27 cellular contexts compared by ENCODE assay signal in the genomic region with DNA sequence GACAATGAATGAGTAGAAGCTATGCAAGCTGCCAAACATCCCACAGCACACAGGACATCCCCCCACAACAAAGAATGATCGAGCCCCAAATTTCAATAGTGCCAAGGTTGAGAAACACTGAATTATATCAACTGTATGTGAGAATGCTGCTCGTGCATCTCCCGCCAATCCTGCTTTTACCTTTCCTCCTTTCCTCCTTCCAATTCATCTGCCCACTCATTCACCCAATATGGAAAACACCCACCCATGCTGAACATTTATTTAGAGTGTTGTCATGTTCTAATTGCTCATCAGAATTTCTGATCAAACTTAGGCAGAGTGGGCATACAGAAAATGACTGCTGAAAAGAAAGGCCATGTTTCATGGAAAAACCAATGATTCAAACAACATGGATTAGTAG.
"Had no signal": no experiment of that assay in that cellular context is flagged by ENCODE, and none has a peak within 500 bp of the region (broad histone marks: within the 10 kb centered on the region; RNA-seq: fewer than 3 reads in every experiment).

No MANE protein-coding gene starts in this region.

- DNase-seq: activated effector memory CD4-positive, alpha-beta T cell treated with anti-CD3 and anti-CD28 coated beads, Interleukin-2, amount 50 U/mL, for 16 hours; activated effector memory CD4-positive, alpha-beta T cell treated with Interleukin-2 at 50 U/mL for 16 hours; activated gamma-delta T cell; activated gamma-delta T cell treated with Interleukin-2 at 50 U/mL for 16 hours; activated naive CD4-positive, alpha-beta T cell; activated naive CD4-positive, alpha-beta T cell treated with anti-CD3 and anti-CD28 coated beads for 36 hours; activated naive CD4-positive, alpha-beta T cell treated with anti-CD3 and anti-CD28 coated beads, Interleukin-2, amount 10 ng/mL, durations not matched to agents 7 days and 5 days; activated naive CD4-positive, alpha-beta T cell treated with anti-CD3 and anti-CD28 coated beads, Interleukin-2, amount 50 U/mL, for 16 hours; activated naive CD4-positive, alpha-beta T cell treated with Interleukin-2 at 50 U/mL for 16 hours; activated naive CD8-positive, alpha-beta T cell treated with anti-CD3 and anti-CD28 coated beads for 36 hours; activated naive CD8-positive, alpha-beta T cell treated with anti-CD3 and anti-CD28 coated beads, Interleukin-2, amount 10 ng/mL, durations not matched to agents 7 days and 5 days; activated naive CD8-positive, alpha-beta T cell treated with anti-CD3 and anti-CD28 coated beads, Interleukin-2, amount 50 U/mL, for 24 hours; activated T-cell treated with anti-CD3 and anti-CD28 coated beads, Interleukin-2, amount 50 U/mL, for 1 hour; activated T-cell treated with anti-CD3 and anti-CD28 coated beads, Interleukin-2, amount 50 U/mL, for 24 hours; activated T-cell treated with anti-CD3 and anti-CD28 coated beads, Interleukin-2, amount 50 U/mL, for 4 hours; activated T-cell treated with anti-CD3 and anti-CD28 coated beads, Interleukin-2, amount 50 U/mL, for 48 hours; activated T-cell treated with anti-CD3 and anti-CD28 coated beads, Interleukin-2, amount 50 U/mL, for 72 hours; adrenal gland; amniotic stem cell; anterior cingulate cortex; aorta; body of pancreas; brain microvascular endothelial cell; central memory CD4-positive, alpha-beta T cell; cerebellar nuclear complex had no signal

- ATAC-seq: activated naive CD4-positive, alpha-beta T cell treated with anti-CD3 and anti-CD28 coated beads, Interleukin-2, amount 50 U/mL, for 72 hours; activated naive CD8-positive, alpha-beta T cell treated with anti-CD3 and anti-CD28 coated beads, Interleukin-2, amount 50 U/mL, for 24 hours; activated T-cell treated with anti-CD3 and anti-CD28 coated beads, Interleukin-2, amount 50 U/mL, for 4 hours; activated T-cell treated with anti-CD3 and anti-CD28 coated beads, Interleukin-2, amount 50 U/mL, for 72 hours; activated T-helper 17 cell treated with anti-CD3 and anti-CD28 coated beads, Interleukin-2, amount 50 U/mL, for 72 hours; body of pancreas had no signal
